1 cellular context compared by ENCODE assay signal in genomic region chr20:46539113-46539512, GRCh38.
TF ChIP-seq lines count a peak whose summit lies in the region.

No MANE protein-coding gene starts in this region.

TF ChIP-seq in HepG2, 621 proteins besides CTCF, POLR2A, EP300 and RAD21:
- TF ChIP-seq AHR (CRISPR knock-in tag; IDR thresholded peaks at IDR 0.05) (no peak), ZNF30 (CRISPR knock-in tag; IDR thresholded peaks at IDR 0.05) (no peak), ARID4A (CRISPR knock-in tag; IDR thresholded peaks at IDR 0.05; ENCODE audit: borderline replicate concordance) (no peak), ZNF3 (CRISPR knock-in tag; IDR thresholded peaks at IDR 0.05) (no peak), RARG (CRISPR knock-in tag; IDR thresholded peaks at IDR 0.05; ENCODE audit: low read depth) (no peak), ZNF382 (CRISPR knock-in tag; IDR thresholded peaks at IDR 0.05; ENCODE audit: borderline replicate concordance) (no peak), ATM (IDR thresholded peaks at IDR 0.05; ENCODE audit: borderline replicate concordance) (no peak), KDM4B (CRISPR knock-in tag; IDR thresholded peaks at IDR 0.05) (no peak), ZSCAN5A (CRISPR knock-in tag; IDR thresholded peaks at IDR 0.05; ENCODE audit: borderline replicate concordance) (no peak), RNF219 (CRISPR knock-in tag; IDR thresholded peaks at IDR 0.05) (no peak), CCDC6 (CRISPR knock-in tag; IDR thresholded peaks at IDR 0.05) (no peak), YEATS4 (CRISPR knock-in tag; IDR thresholded peaks at IDR 0.05; ENCODE audit: borderline replicate concordance) (no peak), CBFB (CRISPR knock-in tag; IDR thresholded peaks at IDR 0.05) (no peak)
- TF ChIP-seq, protein P1, sequence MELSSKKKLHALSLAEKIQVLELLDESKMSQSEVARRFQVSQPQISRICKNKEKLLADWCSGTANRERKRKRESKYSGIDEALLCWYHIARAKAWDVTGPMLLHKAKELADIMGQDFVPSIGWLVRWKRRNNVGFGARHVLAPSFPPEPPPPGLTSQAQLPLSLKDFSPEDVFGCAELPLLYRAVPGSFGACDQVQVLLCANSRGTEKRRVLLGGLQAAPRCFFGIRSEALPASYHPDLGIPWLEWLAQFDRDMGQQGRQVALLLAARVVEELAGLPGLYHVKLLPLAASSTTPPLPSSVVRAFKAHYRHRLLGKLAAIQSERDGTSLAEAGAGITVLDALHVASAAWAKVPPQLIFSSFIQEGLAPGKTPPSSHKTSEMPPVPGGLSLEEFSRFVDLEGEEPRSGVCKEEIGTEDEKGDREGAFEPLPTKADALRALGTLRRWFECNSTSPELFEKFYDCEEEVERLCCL (CRISPR knock-in tag; IDR thresholded peaks at IDR 0.05; ENCODE audit: borderline replicate concordance): no peak
- TF ChIP-seq, protein P2, sequence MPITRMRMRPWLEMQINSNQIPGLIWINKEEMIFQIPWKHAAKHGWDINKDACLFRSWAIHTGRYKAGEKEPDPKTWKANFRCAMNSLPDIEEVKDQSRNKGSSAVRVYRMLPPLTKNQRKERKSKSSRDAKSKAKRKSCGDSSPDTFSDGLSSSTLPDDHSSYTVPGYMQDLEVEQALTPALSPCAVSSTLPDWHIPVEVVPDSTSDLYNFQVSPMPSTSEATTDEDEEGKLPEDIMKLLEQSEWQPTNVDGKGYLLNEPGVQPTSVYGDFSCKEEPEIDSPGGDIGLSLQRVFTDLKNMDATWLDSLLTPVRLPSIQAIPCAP (CRISPR knock-in tag; IDR thresholded peaks at IDR 0.05; ENCODE audit: low read depth): no peak
- TF ChIP-seq, protein P3, sequence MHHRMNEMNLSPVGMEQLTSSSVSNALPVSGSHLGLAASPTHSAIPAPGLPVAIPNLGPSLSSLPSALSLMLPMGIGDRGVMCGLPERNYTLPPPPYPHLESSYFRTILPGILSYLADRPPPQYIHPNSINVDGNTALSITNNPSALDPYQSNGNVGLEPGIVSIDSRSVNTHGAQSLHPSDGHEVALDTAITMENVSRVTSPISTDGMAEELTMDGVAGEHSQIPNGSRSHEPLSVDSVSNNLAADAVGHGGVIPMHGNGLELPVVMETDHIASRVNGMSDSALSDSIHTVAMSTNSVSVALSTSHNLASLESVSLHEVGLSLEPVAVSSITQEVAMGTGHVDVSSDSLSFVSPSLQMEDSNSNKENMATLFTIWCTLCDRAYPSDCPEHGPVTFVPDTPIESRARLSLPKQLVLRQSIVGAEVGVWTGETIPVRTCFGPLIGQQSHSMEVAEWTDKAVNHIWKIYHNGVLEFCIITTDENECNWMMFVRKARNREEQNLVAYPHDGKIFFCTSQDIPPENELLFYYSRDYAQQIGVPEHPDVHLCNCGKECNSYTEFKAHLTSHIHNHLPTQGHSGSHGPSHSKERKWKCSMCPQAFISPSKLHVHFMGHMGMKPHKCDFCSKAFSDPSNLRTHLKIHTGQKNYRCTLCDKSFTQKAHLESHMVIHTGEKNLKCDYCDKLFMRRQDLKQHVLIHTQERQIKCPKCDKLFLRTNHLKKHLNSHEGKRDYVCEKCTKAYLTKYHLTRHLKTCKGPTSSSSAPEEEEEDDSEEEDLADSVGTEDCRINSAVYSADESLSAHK (CRISPR knock-in tag; IDR thresholded peaks at IDR 0.05; ENCODE audit: borderline replicate concordance): no peak
